10 cellular contexts compared by ENCODE assay signal in genomic region chr9:5671711-5672353, GRCh38. TPM values are rescaled to one million over a fixed set of nuclear protein-coding genes. Genes with fewer than 3 reads are reported as not detected.
DNase-seq lines count a peak whose midpoint lies in the region; ATAC-seq and TF ChIP-seq lines count a peak whose summit lies in the region.
"Had no signal": no experiment of that assay in that cellular context is flagged by ENCODE, and none has a peak within 500 bp of the region (broad histone marks: within the 10 kb centered on the region; RNA-seq: fewer than 3 reads in every experiment).

No MANE protein-coding gene starts in this region.

- WGBS in ovary, 3 donors: 86 to 92% (median 87%) methylated on average over 3 of the region's 3 CpGs

- H3K9me3 ChIP-seq in CD8-positive, alpha-beta T cell (ENCODE audit: low read length): no peaks in the 10 kb centered on the region
- H3K9me3 ChIP-seq in RWPE2 (ENCODE audit: severe bottlenecking) (no peaks in the 10 kb centered on the region), colonic mucosa (no peaks in the 10 kb centered on the region), ovary (no peaks in the 10 kb centered on the region), upper lobe of right lung (no peaks in the 10 kb centered on the region)
- H3K9me3 ChIP-seq: body of pancreas had no signal

- DNase-seq in CD8-positive, alpha-beta T cell: peak in 2 of 7 experiments; percentile 11 to 22
- DNase-seq in EH (ENCODE audit: low read depth) (peak; percentile 45), RWPE2 (ENCODE audit: low spot score) (no peak), fibroblast of villous mesenchyme (ENCODE audit: low read depth) (peak; percentile 41), colonic mucosa (no peak), ovary (no peak), upper lobe of right lung (no peak)
- DNase-seq: body of pancreas, Right ventricle myocardium superior had no signal

- TF ChIP-seq POLR2A in ovary (IDR thresholded peaks at IDR 0.05): no peak

- H3K4me1 Mint-ChIP-seq in CD8-positive, alpha-beta T cell (ENCODE audit: low read depth): peaks cover 54% of the 10 kb centered on the region

- H3K9me3 Mint-ChIP-seq in CD8-positive, alpha-beta T cell: peaks cover 5% of the 10 kb centered on the region
- H3K9me3 Mint-ChIP-seq: natural killer cell treated with Interleukin-12 subunit alpha and Interleukin-12 subunit beta and Interleukin-15 and Interleukin-18, amount 100 ng/mL, for 72 hours had no signal

- intact Hi-C loops in CD8-positive, alpha-beta T cell (cut with DNase I, micrococcal nuclease): loop anchor here in 1 of 2 experiments (2.0 to 5.0 kb wide), 2 partner anchors 15 to 35 kb away; no protein-coding TSS in a partner anchor
- intact Hi-C loops in colonic mucosa (cut with DNase I): no loop called here
- intact Hi-C loops in ovary (cut with DNase I): no loop called here
- intact Hi-C loops in upper lobe of right lung (cut with DNase I): no loop called here

- TF ChIP-seq CTCF in CD8-positive, alpha-beta T cell (IDR thresholded peaks at IDR 0.05): no peak
- no peak for TF ChIP-seq CTCF in RWPE2 (IDR thresholded peaks at IDR 0.05; ENCODE audit: poor library complexity, severe bottlenecking)
- TF ChIP-seq CTCF in fibroblast of villous mesenchyme (IDR thresholded peaks at IDR 0.05; ENCODE audit: insufficient read depth, low read depth, low read length): no peak
- no peak for TF ChIP-seq CTCF in colonic mucosa (IDR thresholded peaks at IDR 0.05)
- no peak for TF ChIP-seq CTCF in ovary (IDR thresholded peaks at IDR 0.05)
- TF ChIP-seq CTCF in upper lobe of right lung (IDR thresholded peaks at IDR 0.05): no peak

- POLR2A ChIA-PET in CD8-positive, alpha-beta T cell (lab: Charles Lee): interaction anchor here (0.9 to 1.2 kb wide), 3 partner anchors 12 to 879 kb away, joined by 3 to 6 read pairs (median 5); partner anchors contain the start of genes RCL1 and RIC1

- H3K27me3 Mint-ChIP-seq in CD8-positive, alpha-beta T cell (ENCODE audit: low read depth): no peaks in the 10 kb centered on the region
- H3K27me3 Mint-ChIP-seq: natural killer cell treated with Interleukin-12 subunit alpha and Interleukin-12 subunit beta and Interleukin-15 and Interleukin-18, amount 100 ng/mL, for 72 hours had no signal

- no peak overlapping the region for H3K27ac ChIP-seq in CD8-positive, alpha-beta T cell (ENCODE audit: low read depth, low read length)
- H3K27ac ChIP-seq in RWPE2 (ENCODE audit: poor library complexity, severe bottlenecking) (peak overlapping the region; percentile 10), colonic mucosa (no peak overlapping the region), ovary (no peak overlapping the region), upper lobe of right lung (no peak overlapping the region)
- H3K27ac ChIP-seq: body of pancreas had no signal

- no peak overlapping the region for H3K4me3 ChIP-seq in CD8-positive, alpha-beta T cell (ENCODE audit: low read depth, low read length)
- H3K4me3 ChIP-seq in RWPE2 (ENCODE audit: severe bottlenecking) (no peak overlapping the region), fibroblast of villous mesenchyme (ENCODE audit: low read depth, low read length) (no peak overlapping the region), colonic mucosa (no peak overlapping the region), ovary (no peak overlapping the region), upper lobe of right lung (no peak overlapping the region)
- H3K4me3 ChIP-seq: body of pancreas had no signal

- H3K27ac Mint-ChIP-seq in CD8-positive, alpha-beta T cell: peak overlapping the region; percentile 50
- H3K27ac Mint-ChIP-seq: natural killer cell treated with Interleukin-12 subunit alpha and Interleukin-12 subunit beta and Interleukin-15 and Interleukin-18, amount 100 ng/mL, for 72 hours had no signal

- H3K4me3 Mint-ChIP-seq in CD8-positive, alpha-beta T cell: peak overlapping the region; percentile 27
- H3K4me3 Mint-ChIP-seq: natural killer cell treated with Interleukin-12 subunit alpha and Interleukin-12 subunit beta and Interleukin-15 and Interleukin-18, amount 100 ng/mL, for 72 hours had no signal

- ATAC-seq in CD8-positive, alpha-beta T cell: peak; percentile 85
- ATAC-seq in RWPE2 (ENCODE audit: low read depth) (peak; percentile 68), upper lobe of right lung (no peak)
- ATAC-seq: body of pancreas; natural killer cell treated with Interleukin-12 subunit alpha and Interleukin-12 subunit beta and Interleukin-15 and Interleukin-18, amount 100 ng/mL, for 72 hours had no signal

- H3K36me3 Mint-ChIP-seq in CD8-positive, alpha-beta T cell: peaks cover 2% of the 10 kb centered on the region
- H3K36me3 Mint-ChIP-seq: natural killer cell treated with Interleukin-12 subunit alpha and Interleukin-12 subunit beta and Interleukin-15 and Interleukin-18, amount 100 ng/mL, for 72 hours had no signal

- CTCF ChIA-PET in CD8-positive, alpha-beta T cell (lab: Charles Lee): interaction anchor here (0.5 to 1.0 kb wide), 3 partner anchors 16 to 238 kb away, joined by 3 to 5 read pairs (median 4); no protein-coding TSS in a partner anchor

- no peaks in the 10 kb centered on the region for H3K36me3 ChIP-seq in CD8-positive, alpha-beta T cell (ENCODE audit: insufficient read depth, low read length)
- H3K36me3 ChIP-seq in RWPE2 (ENCODE audit: low read depth): peaks cover 4% of the 10 kb centered on the region; the same call in 1 of the 2 replicates
- H3K36me3 ChIP-seq in colonic mucosa: no peaks in the 10 kb centered on the region
- H3K36me3 ChIP-seq in ovary: no peaks in the 10 kb centered on the region
- H3K36me3 ChIP-seq in upper lobe of right lung: no peaks in the 10 kb centered on the region

- H3K4me1 ChIP-seq in CD8-positive, alpha-beta T cell (ENCODE audit: insufficient read depth, low read length): peaks cover 19% of the 10 kb centered on the region
- H3K4me1 ChIP-seq in RWPE2 (ENCODE audit: insufficient read depth, poor library complexity, severe bottlenecking) (peaks cover 24% of the 10 kb centered on the region), colonic mucosa (peaks cover 3% of the 10 kb centered on the region), ovary (ENCODE audit: insufficient read depth) (peaks cover 2% of the 10 kb centered on the region), upper lobe of right lung (no peaks in the 10 kb centered on the region)
- H3K4me1 ChIP-seq: body of pancreas had no signal

- no peaks in the 10 kb centered on the region for H3K27me3 ChIP-seq in CD8-positive, alpha-beta T cell (ENCODE audit: insufficient read depth, low read length)
- no peaks in the 10 kb centered on the region for H3K27me3 ChIP-seq in RWPE2 (ENCODE audit: insufficient read depth, poor library complexity, severe bottlenecking)
- H3K27me3 ChIP-seq in colonic mucosa: no peaks in the 10 kb centered on the region
- no peaks in the 10 kb centered on the region for H3K27me3 ChIP-seq in ovary
- H3K27me3 ChIP-seq in upper lobe of right lung: no peaks in the 10 kb centered on the region
- H3K27me3 ChIP-seq: body of pancreas had no signal

- no peak overlapping the region for H3K9ac ChIP-seq in colonic mucosa (ENCODE audit: low read depth in 2 of 2, low read length in 2 of 2)

- no peak for TF ChIP-seq EP300 in ovary (IDR thresholded peaks at IDR 0.05)

RNA-seq across cellular contexts. Expression of gene RIC1, which starts 42.9 kb away (rescaled TPM):
- total RNA-seq in CD8-positive, alpha-beta T cell: 10 to 100 TPM; 17.0 to 17.4 TPM
- 57.3 and 71.2 TPM in 2 replicates for total RNA-seq in fibroblast of villous mesenchyme
- 10 to 100 TPM; 12.8 to 17.9 TPM for total RNA-seq in colonic mucosa
- total RNA-seq in ovary: 10 to 100 TPM; 16.6 to 35.6 (median 21.9) TPM
- 10 to 100 TPM in 1 of 2 donors, 1 to 10 TPM in 1; 6.9 to 13.4 TPM for polyA plus RNA-seq in ovary
- total RNA-seq in upper lobe of right lung: 23.9 TPM

Comparison
In these comparisons a context has a peak if more than half of its experiments do, and no peak if none do; other contexts are left out.
1. DNase-seq: peak in EH (single experiment) and fibroblast of villous mesenchyme (single experiment); none in RWPE2 (single experiment), colonic mucosa (single experiment), ovary (0 of 5) and upper lobe of right lung (single experiment).